In the genomic region with DNA sequence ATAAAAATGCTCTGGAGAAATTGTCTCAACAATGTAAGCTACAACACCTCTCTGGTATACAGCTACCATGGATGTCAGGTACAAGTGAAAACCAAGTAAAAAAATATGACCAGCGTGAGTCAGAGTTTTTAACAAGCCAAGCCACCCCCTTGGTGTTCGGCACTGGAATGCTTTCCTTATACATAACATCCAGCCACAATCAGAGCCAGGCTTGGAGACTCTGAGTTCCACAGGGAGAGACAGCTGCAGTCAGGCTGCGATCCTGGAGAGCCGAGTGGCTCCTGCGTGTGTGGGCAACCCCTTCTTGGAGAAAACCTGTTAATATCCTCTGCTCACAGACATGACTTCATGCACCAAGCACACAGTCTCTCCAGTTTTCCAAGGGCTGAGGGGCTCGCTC, we compare ENCODE assay signal across 18 cellular contexts. TPM values are rescaled to one million over a fixed set of nuclear protein-coding genes. Genes with fewer than 3 reads are reported as not detected.
DNase-seq lines count a peak whose midpoint lies in the region; TF ChIP-seq lines count a peak whose summit lies in the region.
"Had no signal": no experiment of that assay in that cellular context is flagged by ENCODE, and none has a peak within 500 bp of the region (broad histone marks: within the 10 kb centered on the region; RNA-seq: fewer than 3 reads in every experiment).

No MANE protein-coding gene starts in this region.

- no TSS peak for BruUV-seq in mammary epithelial cell (replicated peaks; lab: Mats Ljungman, UMichigan)

- DNase-seq in LoVo (ENCODE audit: low spot score) (peak; percentile 64), mammary epithelial cell (peak; percentile 76), NCI-H1694 (lab: John Stamatoyannopoulos, UW) (no peak), mucosa of gallbladder (ENCODE audit: low spot score) (no peak), endodermal cell (no peak)
- no peak for DNase-seq in activated CD4-positive, alpha-beta T cell treated with anti-CD3 and anti-CD28 coated beads for 48 hours
- DNase-seq: activated CD8-positive, alpha-beta memory T cell treated with anti-CD3 and anti-CD28 coated beads, Interleukin-2, amount 50 U/mL, for 4 hours; activated naive CD8-positive, alpha-beta T cell treated with anti-CD3 and anti-CD28 coated beads, Interleukin-2, amount 10 ng/mL, durations not matched to agents 7 days and 5 days; Calu3; effector CD8-positive, alpha-beta T cell; NCI-H1092; NCI-H510A; RPMI8226; stimulated activated naive CD8-positive, alpha-beta T cell treated with anti-CD3 and anti-CD28 coated beads, Interleukin-15, amount 100 ng/mL, for 72 hours had no signal

- H4K20me1 ChIP-seq in mammary epithelial cell (ENCODE audit: insufficient read depth, low read length): no peaks in the 10 kb centered on the region

- H3K36me3 Mint-ChIP-seq in endodermal cell (ENCODE audit: low read depth): no peaks in the 10 kb centered on the region
- H3K36me3 Mint-ChIP-seq: activated naive CD8-positive, alpha-beta T cell treated with anti-CD3 and anti-CD28 coated beads, Interleukin-2, amount 10 ng/mL, durations not matched to agents 7 days and 5 days had no signal

- H3K9me3 Mint-ChIP-seq in endodermal cell: no peaks in the 10 kb centered on the region
- H3K9me3 Mint-ChIP-seq: stimulated activated naive CD8-positive, alpha-beta T cell treated with anti-CD3 and anti-CD28 coated beads, Interleukin-15, amount 100 ng/mL, for 72 hours had no signal

- in situ Hi-C loops in mammary epithelial cell (cut with MboI; ENCODE audit: low sequenced_read_pairs in 2 of 2): no loop called here

- H3K27me3 ChIP-seq in mammary epithelial cell (ENCODE audit: insufficient read depth, low read length) (no peaks in the 10 kb centered on the region), muscle layer of duodenum (ENCODE audit: low read depth, low read length) (no peaks in the 10 kb centered on the region), endodermal cell (ENCODE audit: control insufficient read depth, insufficient read depth, low read length, poor library complexity, severe bottlenecking) (no peaks in the 10 kb centered on the region)
- H3K27me3 ChIP-seq: hepatocyte had no signal

- H3K27ac Mint-ChIP-seq in endodermal cell: no peak overlapping the region
- H3K27ac Mint-ChIP-seq: activated naive CD8-positive, alpha-beta T cell treated with anti-CD3 and anti-CD28 coated beads, Interleukin-2, amount 10 ng/mL, durations not matched to agents 7 days and 5 days; stimulated activated naive CD8-positive, alpha-beta T cell treated with anti-CD3 and anti-CD28 coated beads, Interleukin-15, amount 100 ng/mL, for 72 hours had no signal

- H3K4me1 Mint-ChIP-seq in endodermal cell: no peaks in the 10 kb centered on the region

- CTCF ChIA-PET in mammary epithelial cell (lab: Charles Lee; ENCODE audit: low non-redundant PET): no interaction called here

- H3K27ac ChIP-seq in mammary epithelial cell (ENCODE audit: insufficient read depth, low read depth, low read length): no peak overlapping the region
- H3K27ac ChIP-seq in muscle layer of duodenum (ENCODE audit: low read length): peak overlapping the region; percentile 67
- no peak overlapping the region for H3K27ac ChIP-seq in endodermal cell (ENCODE audit: low read depth, low read length)
- H3K27ac ChIP-seq: hepatocyte had no signal

- dilution Hi-C loops in mammary epithelial cell (cut with HindIII; ENCODE audit: low sequenced_read_pairs): no loop called here

- intact Hi-C loops in mammary epithelial cell (cut with micrococcal nuclease): no loop called here

- no peaks in the 10 kb centered on the region for H3K36me3 ChIP-seq in mammary epithelial cell (ENCODE audit: insufficient read depth, low read length)
- H3K36me3 ChIP-seq in muscle layer of duodenum (ENCODE audit: control insufficient read depth in 1 of 2, insufficient read depth in 2 of 2, low read length in 2 of 2): no peaks in the 10 kb centered on the region
- no peaks in the 10 kb centered on the region for H3K36me3 ChIP-seq in endodermal cell (ENCODE audit: control insufficient read depth, insufficient read depth, low read length)

- H2AFZ ChIP-seq in mammary epithelial cell (ENCODE audit: low read depth, low read length): peak overlapping the region; percentile 4
- H2AFZ ChIP-seq: hepatocyte had no signal

- H3K4me3 Mint-ChIP-seq in endodermal cell: no peak overlapping the region
- H3K4me3 Mint-ChIP-seq: activated naive CD8-positive, alpha-beta T cell treated with anti-CD3 and anti-CD28 coated beads, Interleukin-2, amount 10 ng/mL, durations not matched to agents 7 days and 5 days; stimulated activated naive CD8-positive, alpha-beta T cell treated with anti-CD3 and anti-CD28 coated beads, Interleukin-15, amount 100 ng/mL, for 72 hours had no signal

- H3K79me2 ChIP-seq in mammary epithelial cell (ENCODE audit: insufficient read depth, low read length): no peaks in the 10 kb centered on the region
- H3K79me2 ChIP-seq: hepatocyte had no signal

- H3K9ac ChIP-seq in mammary epithelial cell (ENCODE audit: insufficient read depth, low read length) (no peak overlapping the region), endodermal cell (ENCODE audit: extremely low read depth, low read length, poor library complexity, severe bottlenecking) (no peak overlapping the region)

- no peaks in the 10 kb centered on the region for H3K27me3 Mint-ChIP-seq in endodermal cell (ENCODE audit: insufficient read depth)
- H3K27me3 Mint-ChIP-seq: activated naive CD8-positive, alpha-beta T cell treated with anti-CD3 and anti-CD28 coated beads, Interleukin-2, amount 10 ng/mL, durations not matched to agents 7 days and 5 days; stimulated activated naive CD8-positive, alpha-beta T cell treated with anti-CD3 and anti-CD28 coated beads, Interleukin-15, amount 100 ng/mL, for 72 hours had no signal

- WGBS in mammary epithelial cell (ENCODE audit: low coverage, missing lambda C conversion rate): 23% methylated on average over 6 of the region's 6 CpGs
- WGBS in endodermal cell (ENCODE audit: insufficient coverage in 1 of 2, insufficient read length in 1 of 2), 2 experiments: 95% methylated on average over 6 of the region's 6 CpGs; no CpG with 5 or more reads in 1 of the 2 experiments

- H3K9me3 ChIP-seq in mammary epithelial cell (replicated peaks; ENCODE audit: insufficient read depth, low read length) (no peaks in the 10 kb centered on the region), muscle layer of duodenum (ENCODE audit: control insufficient read depth in 1 of 2, low read length in 2 of 2) (no peaks in the 10 kb centered on the region), endodermal cell (ENCODE audit: control insufficient read depth, low read length) (no peaks in the 10 kb centered on the region)

- peak overlapping the region; percentile 55 for H3K4me2 ChIP-seq in mammary epithelial cell (ENCODE audit: insufficient read depth, low read depth, low read length)
- H3K4me2 ChIP-seq: hepatocyte had no signal

- peaks cover 42% of the 10 kb centered on the region for H3K4me1 ChIP-seq in mammary epithelial cell (ENCODE audit: insufficient read depth, low read length)
- peaks cover 7 to 11% of the 10 kb centered on the region in 2 donors for H3K4me1 ChIP-seq in muscle layer of duodenum (ENCODE audit: control insufficient read depth in 1 of 2, insufficient read depth in 2 of 2, low read length in 2 of 2)
- no peaks in the 10 kb centered on the region for H3K4me1 ChIP-seq in endodermal cell (ENCODE audit: control insufficient read depth, insufficient read depth, low read length)

- no peak overlapping the region for H3K4me3 ChIP-seq in mammary epithelial cell (replicated peaks in 1 of 3; ENCODE audit: insufficient read depth in 1 of 3, low read depth in 2 of 3, low read length in 3 of 3)
- H3K4me3 ChIP-seq in muscle layer of duodenum (ENCODE audit: low read depth in 1 of 2, low read length in 2 of 2): no peak overlapping the region
- H3K4me3 ChIP-seq in endodermal cell (ENCODE audit: low read length): no peak overlapping the region
- H3K4me3 ChIP-seq: hepatocyte had no signal

- no peak for TF ChIP-seq CTCF in mammary epithelial cell (conservative IDR thresholded peaks at IDR 0.05 in 1 of 2, IDR thresholded peaks at IDR 0.05 in 1 of 2; ENCODE audit: extremely low read depth in 1 of 2, insufficient read depth in 1 of 2, low read depth in 1 of 2, low read length in 2 of 2)
- TF ChIP-seq CTCF in endodermal cell (conservative IDR thresholded peaks at IDR 0.05): no peak

RNA-seq across cellular contexts. Expression of a gene that starts 21.8 kb away (rescaled TPM):
- total RNA-seq in mammary epithelial cell (1 to 10 TPM in 1 of 2 donors, under 1 TPM in 1; 0.28 to 1.0 TPM), mucosa of gallbladder (12.1 TPM), endodermal cell (10 to 100 TPM in 1 of 2 donors, 1 to 10 TPM in 1; 7.1 to 10.7 TPM)
- polyA plus RNA-seq in mammary epithelial cell: 0.07 TPM
- polyA minus RNA-seq in mammary epithelial cell: 1.4 TPM
- polyA plus RNA-seq in endodermal cell (2013, experiment 1 of 2): 10.4 TPM
- polyA plus RNA-seq in endodermal cell (2013, experiment 2 of 2): 9.3 TPM

RNA-seq across cellular contexts. Expression of a gene that starts 37.8 kb away (rescaled TPM):
- total RNA-seq in mammary epithelial cell (not detected), mucosa of gallbladder (not detected), endodermal cell (not detected)
- polyA plus RNA-seq in mammary epithelial cell: not detected
- not detected for polyA minus RNA-seq in mammary epithelial cell
- polyA plus RNA-seq in endodermal cell (2013, experiment 1 of 2): not detected
- not detected for polyA plus RNA-seq in endodermal cell (2013, experiment 2 of 2)
- total RNA-seq: activated naive CD8-positive, alpha-beta T cell treated with anti-CD3 and anti-CD28 coated beads, Interleukin-2, amount 10 ng/mL, durations not matched to agents 7 days and 5 days; Calu3; hepatocyte; lung microvascular endothelial cell; pulmonary artery endothelial cell had no signal

Comparison
In these comparisons a context has a peak if more than half of its experiments do, and no peak if none do; other contexts are left out.
1. DNase-seq: peak in LoVo (single experiment) and mammary epithelial cell (single experiment); none in activated CD4-positive, alpha-beta T cell treated with anti-CD3 and anti-CD28 coated beads for 48 hours (single experiment), NCI-H1694 (single experiment), mucosa of gallbladder (single experiment) and endodermal cell (single experiment).